Comparison of ENCODE assay signal across 1 cellular context in the genomic region with DNA sequence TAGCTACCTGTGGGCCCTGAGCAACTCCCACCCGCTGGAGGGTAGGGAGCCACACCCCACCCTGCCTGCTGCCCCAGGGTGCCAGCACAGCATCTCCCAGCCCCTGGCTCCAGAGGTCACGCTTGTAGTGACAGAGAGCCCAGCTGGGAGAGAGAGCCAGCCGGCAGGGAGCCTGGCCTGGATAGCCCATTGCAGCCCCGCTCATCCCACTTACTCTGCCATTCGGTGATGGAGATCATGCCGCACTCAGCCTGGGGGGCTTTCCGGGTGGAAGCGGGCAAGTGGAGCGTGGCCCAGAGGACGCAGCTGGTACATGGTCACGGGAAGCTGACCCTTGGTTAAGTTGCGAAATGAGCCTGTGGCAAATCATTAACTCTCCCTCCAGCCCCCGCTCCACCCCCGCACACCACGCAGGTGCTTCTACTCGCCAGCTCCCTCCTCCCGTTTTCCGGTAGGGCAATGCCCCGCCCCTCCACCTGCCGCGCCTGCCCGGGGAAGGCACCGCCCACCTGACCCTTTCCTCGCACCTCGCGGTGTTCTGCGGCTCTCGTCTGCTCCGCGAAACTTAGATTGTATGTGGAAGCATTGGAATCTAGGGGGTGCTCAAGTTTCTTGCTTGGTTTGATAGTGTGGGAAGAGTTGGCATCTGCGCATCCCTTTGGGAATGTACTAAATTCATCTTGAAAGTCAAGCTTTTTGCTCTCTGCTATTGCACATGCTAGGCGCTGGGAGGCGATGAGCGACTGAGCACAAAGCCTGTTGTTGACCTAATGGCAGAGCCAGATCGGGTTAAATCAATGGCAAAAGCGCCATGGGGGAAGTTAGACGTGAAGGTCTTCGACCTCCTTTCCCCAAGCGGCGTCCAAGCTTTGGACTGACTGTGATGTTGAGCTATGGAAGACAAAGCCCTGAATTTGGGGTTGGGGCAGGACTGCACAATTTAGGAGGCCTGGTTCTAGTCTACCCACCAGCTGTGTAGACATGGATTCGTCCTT.
TF ChIP-seq lines count a peak whose summit lies in the region.

A gene with protein sequence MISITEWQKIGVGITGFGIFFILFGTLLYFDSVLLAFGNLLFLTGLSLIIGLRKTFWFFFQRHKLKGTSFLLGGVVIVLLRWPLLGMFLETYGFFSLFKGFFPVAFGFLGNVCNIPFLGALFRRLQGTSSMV (minus strand): TSS at position 321 of the 995 bp plus-strand sequence. CDS start 82 bp downstream, at position 239.

TF ChIP-seq in HepG2, 621 proteins besides CTCF, POLR2A, EP300 and RAD21 (continued from another document and continues in another):
- TF ChIP-seq, protein P1, sequence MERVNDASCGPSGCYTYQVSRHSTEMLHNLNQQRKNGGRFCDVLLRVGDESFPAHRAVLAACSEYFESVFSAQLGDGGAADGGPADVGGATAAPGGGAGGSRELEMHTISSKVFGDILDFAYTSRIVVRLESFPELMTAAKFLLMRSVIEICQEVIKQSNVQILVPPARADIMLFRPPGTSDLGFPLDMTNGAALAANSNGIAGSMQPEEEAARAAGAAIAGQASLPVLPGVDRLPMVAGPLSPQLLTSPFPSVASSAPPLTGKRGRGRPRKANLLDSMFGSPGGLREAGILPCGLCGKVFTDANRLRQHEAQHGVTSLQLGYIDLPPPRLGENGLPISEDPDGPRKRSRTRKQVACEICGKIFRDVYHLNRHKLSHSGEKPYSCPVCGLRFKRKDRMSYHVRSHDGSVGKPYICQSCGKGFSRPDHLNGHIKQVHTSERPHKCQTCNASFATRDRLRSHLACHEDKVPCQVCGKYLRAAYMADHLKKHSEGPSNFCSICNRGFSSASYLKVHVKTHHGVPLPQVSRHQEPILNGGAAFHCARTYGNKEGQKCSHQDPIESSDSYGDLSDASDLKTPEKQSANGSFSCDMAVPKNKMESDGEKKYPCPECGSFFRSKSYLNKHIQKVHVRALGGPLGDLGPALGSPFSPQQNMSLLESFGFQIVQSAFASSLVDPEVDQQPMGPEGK (CRISPR knock-in tag; IDR thresholded peaks at IDR 0.05): peak; percentile 96
- TF ChIP-seq NCOR1 (IDR thresholded peaks at IDR 0.05; ENCODE audit: borderline replicate concordance, low read length) (peak; percentile 80; the same call in 1 of the 2 replicates), ZNF746 (CRISPR knock-in tag; IDR thresholded peaks at IDR 0.05) (0 out of 2 replicates have a peak, but pooled peaks have one; percentile 13), GATA4 (IDR thresholded peaks at IDR 0.05; ENCODE audit: borderline replicate concordance, low read depth) (no peak), SP5 (CRISPR knock-in tag; IDR thresholded peaks at IDR 0.05; ENCODE audit: borderline replicate concordance, low read depth) (peak; percentile 93), YEATS2 (CRISPR knock-in tag; IDR thresholded peaks at IDR 0.05; ENCODE audit: borderline replicate concordance) (peak; percentile 87; the same call in 1 of the 2 replicates), TEAD2 (CRISPR knock-in tag; IDR thresholded peaks at IDR 0.05) (no peak), ZNF430 (CRISPR knock-in tag; IDR thresholded peaks at IDR 0.05) (peak; percentile 92; the same call in 1 of the 2 replicates), HOXA7 (CRISPR knock-in tag; IDR thresholded peaks at IDR 0.05) (no peak), KDM1A (CRISPR knock-in tag; IDR thresholded peaks at IDR 0.05) (peak; percentile 72; the same call in 1 of the 2 replicates), AGO1 (IDR thresholded peaks at IDR 0.05; ENCODE audit: low read depth, low read length, poor library complexity, severe bottlenecking) (peak; percentile 32), HOXA9 (CRISPR knock-in tag; IDR thresholded peaks at IDR 0.05; ENCODE audit: borderline replicate concordance) (no peak), FOXC1 (CRISPR knock-in tag; IDR thresholded peaks at IDR 0.05; ENCODE audit: borderline replicate concordance) (peak; percentile 91), FOSL1 (CRISPR knock-in tag; IDR thresholded peaks at IDR 0.05; ENCODE audit: borderline replicate concordance) (no peak), ZNF879 (CRISPR knock-in tag; IDR thresholded peaks at IDR 0.05) (peak; percentile 70; the same call in 1 of the 2 replicates), SALL1 (CRISPR knock-in tag; IDR thresholded peaks at IDR 0.05) (peak; percentile 86)
- TF ChIP-seq, protein P2, sequence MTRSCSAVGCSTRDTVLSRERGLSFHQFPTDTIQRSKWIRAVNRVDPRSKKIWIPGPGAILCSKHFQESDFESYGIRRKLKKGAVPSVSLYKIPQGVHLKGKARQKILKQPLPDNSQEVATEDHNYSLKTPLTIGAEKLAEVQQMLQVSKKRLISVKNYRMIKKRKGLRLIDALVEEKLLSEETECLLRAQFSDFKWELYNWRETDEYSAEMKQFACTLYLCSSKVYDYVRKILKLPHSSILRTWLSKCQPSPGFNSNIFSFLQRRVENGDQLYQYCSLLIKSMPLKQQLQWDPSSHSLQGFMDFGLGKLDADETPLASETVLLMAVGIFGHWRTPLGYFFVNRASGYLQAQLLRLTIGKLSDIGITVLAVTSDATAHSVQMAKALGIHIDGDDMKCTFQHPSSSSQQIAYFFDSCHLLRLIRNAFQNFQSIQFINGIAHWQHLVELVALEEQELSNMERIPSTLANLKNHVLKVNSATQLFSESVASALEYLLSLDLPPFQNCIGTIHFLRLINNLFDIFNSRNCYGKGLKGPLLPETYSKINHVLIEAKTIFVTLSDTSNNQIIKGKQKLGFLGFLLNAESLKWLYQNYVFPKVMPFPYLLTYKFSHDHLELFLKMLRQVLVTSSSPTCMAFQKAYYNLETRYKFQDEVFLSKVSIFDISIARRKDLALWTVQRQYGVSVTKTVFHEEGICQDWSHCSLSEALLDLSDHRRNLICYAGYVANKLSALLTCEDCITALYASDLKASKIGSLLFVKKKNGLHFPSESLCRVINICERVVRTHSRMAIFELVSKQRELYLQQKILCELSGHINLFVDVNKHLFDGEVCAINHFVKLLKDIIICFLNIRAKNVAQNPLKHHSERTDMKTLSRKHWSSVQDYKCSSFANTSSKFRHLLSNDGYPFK (CRISPR knock-in tag; IDR thresholded peaks at IDR 0.05; ENCODE audit: borderline replicate concordance): peak; percentile 16; the same call in 1 of the 2 replicates
- TF ChIP-seq, protein P3, sequence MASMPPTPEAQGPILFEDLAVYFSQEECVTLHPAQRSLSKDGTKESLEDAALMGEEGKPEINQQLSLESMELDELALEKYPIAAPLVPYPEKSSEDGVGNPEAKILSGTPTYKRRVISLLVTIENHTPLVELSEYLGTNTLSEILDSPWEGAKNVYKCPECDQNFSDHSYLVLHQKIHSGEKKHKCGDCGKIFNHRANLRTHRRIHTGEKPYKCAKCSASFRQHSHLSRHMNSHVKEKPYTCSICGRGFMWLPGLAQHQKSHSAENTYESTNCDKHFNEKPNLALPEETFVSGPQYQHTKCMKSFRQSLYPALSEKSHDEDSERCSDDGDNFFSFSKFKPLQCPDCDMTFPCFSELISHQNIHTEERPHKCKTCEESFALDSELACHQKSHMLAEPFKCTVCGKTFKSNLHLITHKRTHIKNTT (CRISPR knock-in tag; IDR thresholded peaks at IDR 0.05): no peak
- TF ChIP-seq, protein P4, sequence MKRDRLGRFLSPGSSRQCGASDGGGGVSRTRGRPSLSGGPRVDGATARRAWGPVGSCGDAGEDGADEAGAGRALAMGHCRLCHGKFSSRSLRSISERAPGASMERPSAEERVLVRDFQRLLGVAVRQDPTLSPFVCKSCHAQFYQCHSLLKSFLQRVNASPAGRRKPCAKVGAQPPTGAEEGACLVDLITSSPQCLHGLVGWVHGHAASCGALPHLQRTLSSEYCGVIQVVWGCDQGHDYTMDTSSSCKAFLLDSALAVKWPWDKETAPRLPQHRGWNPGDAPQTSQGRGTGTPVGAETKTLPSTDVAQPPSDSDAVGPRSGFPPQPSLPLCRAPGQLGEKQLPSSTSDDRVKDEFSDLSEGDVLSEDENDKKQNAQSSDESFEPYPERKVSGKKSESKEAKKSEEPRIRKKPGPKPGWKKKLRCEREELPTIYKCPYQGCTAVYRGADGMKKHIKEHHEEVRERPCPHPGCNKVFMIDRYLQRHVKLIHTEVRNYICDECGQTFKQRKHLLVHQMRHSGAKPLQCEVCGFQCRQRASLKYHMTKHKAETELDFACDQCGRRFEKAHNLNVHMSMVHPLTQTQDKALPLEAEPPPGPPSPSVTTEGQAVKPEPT (CRISPR knock-in tag; IDR thresholded peaks at IDR 0.05; ENCODE audit: low read depth): peak; percentile 94
- TF ChIP-seq, protein P5, sequence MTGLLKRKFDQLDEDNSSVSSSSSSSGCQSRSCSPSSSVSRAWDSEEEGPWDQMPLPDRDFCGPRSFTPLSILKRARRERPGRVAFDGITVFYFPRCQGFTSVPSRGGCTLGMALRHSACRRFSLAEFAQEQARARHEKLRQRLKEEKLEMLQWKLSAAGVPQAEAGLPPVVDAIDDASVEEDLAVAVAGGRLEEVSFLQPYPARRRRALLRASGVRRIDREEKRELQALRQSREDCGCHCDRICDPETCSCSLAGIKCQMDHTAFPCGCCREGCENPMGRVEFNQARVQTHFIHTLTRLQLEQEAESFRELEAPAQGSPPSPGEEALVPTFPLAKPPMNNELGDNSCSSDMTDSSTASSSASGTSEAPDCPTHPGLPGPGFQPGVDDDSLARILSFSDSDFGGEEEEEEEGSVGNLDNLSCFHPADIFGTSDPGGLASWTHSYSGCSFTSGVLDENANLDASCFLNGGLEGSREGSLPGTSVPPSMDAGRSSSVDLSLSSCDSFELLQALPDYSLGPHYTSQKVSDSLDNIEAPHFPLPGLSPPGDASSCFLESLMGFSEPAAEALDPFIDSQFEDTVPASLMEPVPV (CRISPR knock-in tag; IDR thresholded peaks at IDR 0.05): peak; percentile 87
- TF ChIP-seq, protein P6, sequence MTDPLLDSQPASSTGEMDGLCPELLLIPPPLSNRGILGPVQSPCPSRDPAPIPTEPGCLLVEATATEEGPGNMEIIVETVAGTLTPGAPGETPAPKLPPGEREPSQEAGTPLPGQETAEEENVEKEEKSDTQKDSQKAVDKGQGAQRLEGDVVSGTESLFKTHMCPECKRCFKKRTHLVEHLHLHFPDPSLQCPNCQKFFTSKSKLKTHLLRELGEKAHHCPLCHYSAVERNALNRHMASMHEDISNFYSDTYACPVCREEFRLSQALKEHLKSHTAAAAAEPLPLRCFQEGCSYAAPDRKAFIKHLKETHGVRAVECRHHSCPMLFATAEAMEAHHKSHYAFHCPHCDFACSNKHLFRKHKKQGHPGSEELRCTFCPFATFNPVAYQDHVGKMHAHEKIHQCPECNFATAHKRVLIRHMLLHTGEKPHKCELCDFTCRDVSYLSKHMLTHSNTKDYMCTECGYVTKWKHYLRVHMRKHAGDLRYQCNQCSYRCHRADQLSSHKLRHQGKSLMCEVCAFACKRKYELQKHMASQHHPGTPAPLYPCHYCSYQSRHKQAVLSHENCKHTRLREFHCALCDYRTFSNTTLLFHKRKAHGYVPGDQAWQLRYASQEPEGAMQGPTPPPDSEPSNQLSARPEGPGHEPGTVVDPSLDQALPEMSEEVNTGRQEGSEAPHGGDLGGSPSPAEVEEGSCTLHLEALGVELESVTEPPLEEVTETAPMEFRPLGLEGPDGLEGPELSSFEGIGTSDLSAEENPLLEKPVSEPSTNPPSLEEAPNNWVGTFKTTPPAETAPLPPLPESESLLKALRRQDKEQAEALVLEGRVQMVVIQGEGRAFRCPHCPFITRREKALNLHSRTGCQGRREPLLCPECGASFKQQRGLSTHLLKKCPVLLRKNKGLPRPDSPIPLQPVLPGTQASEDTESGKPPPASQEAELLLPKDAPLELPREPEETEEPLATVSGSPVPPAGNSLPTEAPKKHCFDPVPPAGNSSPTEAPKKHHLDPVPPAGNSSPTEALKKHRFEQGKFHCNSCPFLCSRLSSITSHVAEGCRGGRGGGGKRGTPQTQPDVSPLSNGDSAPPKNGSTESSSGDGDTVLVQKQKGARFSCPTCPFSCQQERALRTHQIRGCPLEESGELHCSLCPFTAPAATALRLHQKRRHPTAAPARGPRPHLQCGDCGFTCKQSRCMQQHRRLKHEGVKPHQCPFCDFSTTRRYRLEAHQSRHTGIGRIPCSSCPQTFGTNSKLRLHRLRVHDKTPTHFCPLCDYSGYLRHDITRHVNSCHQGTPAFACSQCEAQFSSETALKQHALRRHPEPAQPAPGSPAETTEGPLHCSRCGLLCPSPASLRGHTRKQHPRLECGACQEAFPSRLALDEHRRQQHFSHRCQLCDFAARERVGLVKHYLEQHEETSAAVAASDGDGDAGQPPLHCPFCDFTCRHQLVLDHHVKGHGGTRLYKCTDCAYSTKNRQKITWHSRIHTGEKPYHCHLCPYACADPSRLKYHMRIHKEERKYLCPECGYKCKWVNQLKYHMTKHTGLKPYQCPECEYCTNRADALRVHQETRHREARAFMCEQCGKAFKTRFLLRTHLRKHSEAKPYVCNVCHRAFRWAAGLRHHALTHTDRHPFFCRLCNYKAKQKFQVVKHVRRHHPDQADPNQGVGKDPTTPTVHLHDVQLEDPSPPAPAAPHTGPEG (CRISPR knock-in tag; IDR thresholded peaks at IDR 0.05): peak; percentile 82
- TF ChIP-seq, protein P7, sequence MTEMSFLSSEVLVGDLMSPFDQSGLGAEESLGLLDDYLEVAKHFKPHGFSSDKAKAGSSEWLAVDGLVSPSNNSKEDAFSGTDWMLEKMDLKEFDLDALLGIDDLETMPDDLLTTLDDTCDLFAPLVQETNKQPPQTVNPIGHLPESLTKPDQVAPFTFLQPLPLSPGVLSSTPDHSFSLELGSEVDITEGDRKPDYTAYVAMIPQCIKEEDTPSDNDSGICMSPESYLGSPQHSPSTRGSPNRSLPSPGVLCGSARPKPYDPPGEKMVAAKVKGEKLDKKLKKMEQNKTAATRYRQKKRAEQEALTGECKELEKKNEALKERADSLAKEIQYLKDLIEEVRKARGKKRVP (CRISPR knock-in tag; IDR thresholded peaks at IDR 0.05): peak in 1 of 2 experiments; percentile 65; a peak in 1 of 4 replicates
- TF ChIP-seq, protein P8, sequence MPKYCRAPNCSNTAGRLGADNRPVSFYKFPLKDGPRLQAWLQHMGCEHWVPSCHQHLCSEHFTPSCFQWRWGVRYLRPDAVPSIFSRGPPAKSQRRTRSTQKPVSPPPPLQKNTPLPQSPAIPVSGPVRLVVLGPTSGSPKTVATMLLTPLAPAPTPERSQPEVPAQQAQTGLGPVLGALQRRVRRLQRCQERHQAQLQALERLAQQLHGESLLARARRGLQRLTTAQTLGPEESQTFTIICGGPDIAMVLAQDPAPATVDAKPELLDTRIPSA (CRISPR knock-in tag; IDR thresholded peaks at IDR 0.05; ENCODE audit: borderline replicate concordance): no peak; the same call in 1 of the 2 replicates
- TF ChIP-seq, protein P9, sequence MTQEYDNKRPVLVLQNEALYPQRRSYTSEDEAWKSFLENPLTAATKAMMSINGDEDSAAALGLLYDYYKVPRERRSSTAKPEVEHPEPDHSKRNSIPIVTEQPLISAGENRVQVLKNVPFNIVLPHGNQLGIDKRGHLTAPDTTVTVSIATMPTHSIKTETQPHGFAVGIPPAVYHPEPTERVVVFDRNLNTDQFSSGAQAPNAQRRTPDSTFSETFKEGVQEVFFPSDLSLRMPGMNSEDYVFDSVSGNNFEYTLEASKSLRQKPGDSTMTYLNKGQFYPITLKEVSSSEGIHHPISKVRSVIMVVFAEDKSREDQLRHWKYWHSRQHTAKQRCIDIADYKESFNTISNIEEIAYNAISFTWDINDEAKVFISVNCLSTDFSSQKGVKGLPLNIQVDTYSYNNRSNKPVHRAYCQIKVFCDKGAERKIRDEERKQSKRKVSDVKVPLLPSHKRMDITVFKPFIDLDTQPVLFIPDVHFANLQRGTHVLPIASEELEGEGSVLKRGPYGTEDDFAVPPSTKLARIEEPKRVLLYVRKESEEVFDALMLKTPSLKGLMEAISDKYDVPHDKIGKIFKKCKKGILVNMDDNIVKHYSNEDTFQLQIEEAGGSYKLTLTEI (CRISPR knock-in tag; conservative IDR thresholded peaks at IDR 0.05): no peak
